ENCODE assay signal across 9 cellular contexts in genomic region chr12:117854339-117855012, GRCh38.
DNase-seq lines count a peak whose midpoint lies in the region; ATAC-seq and TF ChIP-seq lines count a peak whose summit lies in the region.
"Had no signal": no experiment of that assay in that cellular context is flagged by ENCODE, and none has a peak within 500 bp of the region (broad histone marks: within the 10 kb centered on the region; RNA-seq: fewer than 3 reads in every experiment).

No MANE protein-coding gene starts in this region.

- intact Hi-C loops in Calu3 (cut with micrococcal nuclease; ENCODE audit: unreplicated experiment) = loop anchor here (5.0 kb wide), 2 partner anchors 487 to 617 kb away; no protein-coding TSS in a partner anchor
- intact Hi-C loops in activated T-helper 2 cell treated with anti-CD3 and anti-CD28 coated beads, Interferon-gamma antibody, Interleukin-2, Interleukin-4, amounts not matched to agents 10 μg/mL and 5 μg/mL and 100 μg/mL, durations not matched to agents 14 hours and 24 hours and 36 hours (cut with micrococcal nuclease) = no loop called here

- H3K27ac ChIP-seq in HEK293 (ENCODE audit: extremely low read depth, low read depth, low read length) = no peak overlapping the region
- H3K27ac ChIP-seq: SK-N-MC had no signal

- no peaks in the 10 kb centered on the region for H3K9me3 Mint-ChIP-seq in Calu3 (ENCODE audit: low read depth, unreplicated experiment)
- H3K9me3 Mint-ChIP-seq in activated T-helper 2 cell treated with anti-CD3 and anti-CD28 coated beads, Interferon-gamma antibody, Interleukin-2, Interleukin-4, amounts not matched to agents 10 μg/mL and 5 μg/mL and 100 μg/mL, durations not matched to agents 14 hours and 24 hours and 36 hours = peaks cover 4% of the 10 kb centered on the region

- no peaks in the 10 kb centered on the region for H3K36me3 Mint-ChIP-seq in Calu3 (ENCODE audit: insufficient read depth, unreplicated experiment)
- H3K36me3 Mint-ChIP-seq in activated T-helper 2 cell treated with anti-CD3 and anti-CD28 coated beads, Interferon-gamma antibody, Interleukin-2, Interleukin-4, amounts not matched to agents 10 μg/mL and 5 μg/mL and 100 μg/mL, durations not matched to agents 14 hours and 24 hours and 36 hours (ENCODE audit: low read depth) = no peaks in the 10 kb centered on the region

- POLR2A ChIA-PET in HEK293 (lab: Yijun Ruan, JAX) = no interaction called here

- H3K36me3 ChIP-seq in HEK293 (ENCODE audit: control insufficient read depth in 2 of 2, insufficient read depth in 1 of 2, low read length in 2 of 2) = no peaks in the 10 kb centered on the region

- no peak overlapping the region for H3K4me3 ChIP-seq in HEK293 (ENCODE audit: low read depth, low read length)
- H3K4me3 ChIP-seq: SK-N-MC had no signal

- H3K9me3 ChIP-seq in HEK293 (ENCODE audit: control insufficient read depth, insufficient read depth, low read depth, low read length) = no peaks in the 10 kb centered on the region

- no peak for ATAC-seq in GM18858 (IDR thresholded peaks at IDR 0.05; ENCODE audit: unreplicated experiment)

- H3K4me1 ChIP-seq in HEK293 (ENCODE audit: control insufficient read depth, insufficient read depth, low read length) = no peaks in the 10 kb centered on the region

- H3K27me3 Mint-ChIP-seq in Calu3 (ENCODE audit: unreplicated experiment) = peaks cover 2% of the 10 kb centered on the region
- H3K27me3 Mint-ChIP-seq in activated T-helper 2 cell treated with anti-CD3 and anti-CD28 coated beads, Interferon-gamma antibody, Interleukin-2, Interleukin-4, amounts not matched to agents 10 μg/mL and 5 μg/mL and 100 μg/mL, durations not matched to agents 14 hours and 24 hours and 36 hours (ENCODE audit: low read depth) = no peaks in the 10 kb centered on the region

- CTCF ChIA-PET in Calu3 (lab: Charles Lee) = interaction anchor here (1.3 kb wide), 1 partner anchor 17 kb away, joined by 4 read pairs; no protein-coding TSS in a partner anchor
- CTCF ChIA-PET in HEK293 (lab: Yijun Ruan, JAX) = interaction anchor here (0.6 to 3.9 kb wide), 28 partner anchors 9 to 937 kb away, joined by 3 to 18 read pairs (median 3); no protein-coding TSS in a partner anchor

- TF ChIP-seq CTCF in Calu3 (IDR thresholded peaks at IDR 0.05; ENCODE audit: unreplicated experiment) (peak; percentile 89), HEK293 (tag by site-specific recombination; IDR thresholded peaks at IDR 0.05) (peak; percentile 47; the same call in 1 of the 2 replicates)

- no peak overlapping the region for H3K4me3 Mint-ChIP-seq in Calu3 (ENCODE audit: low read depth, unreplicated experiment)
- no peak overlapping the region for H3K4me3 Mint-ChIP-seq in activated T-helper 2 cell treated with anti-CD3 and anti-CD28 coated beads, Interferon-gamma antibody, Interleukin-2, Interleukin-4, amounts not matched to agents 10 μg/mL and 5 μg/mL and 100 μg/mL, durations not matched to agents 14 hours and 24 hours and 36 hours (ENCODE audit: low read depth)

- DNase-seq in Calu3 = peak; percentile 83
- peak; percentile 45 for DNase-seq in NCI-H748 treated with DMSO at 0.1 percent for 48 hours (lab: John Stamatoyannopoulos, UW)
- DNase-seq in activated T-helper 2 cell treated with anti-CD3 and anti-CD28 coated beads, Interferon-gamma antibody, Interleukin-2, Interleukin-4, amounts not matched to agents 10 μg/mL and 5 μg/mL and 100 μg/mL, durations not matched to agents 14 hours and 24 hours and 36 hours (ENCODE audit: low spot score) = peak; percentile 23
- peak; percentile 51 for DNase-seq in iris pigment epithelial cell (ENCODE audit: low read depth)
- DNase-seq in stimulated activated CD8-positive, alpha-beta memory T cell treated with anti-CD3 and anti-CD28 coated beads, Interleukin-4, amount 100 ng/mL, for 48 hours = peak; percentile 76
- DNase-seq in 8988T = no peak

- no peak overlapping the region for H3K27ac Mint-ChIP-seq in Calu3 (ENCODE audit: unreplicated experiment)
- H3K27ac Mint-ChIP-seq in activated T-helper 2 cell treated with anti-CD3 and anti-CD28 coated beads, Interferon-gamma antibody, Interleukin-2, Interleukin-4, amounts not matched to agents 10 μg/mL and 5 μg/mL and 100 μg/mL, durations not matched to agents 14 hours and 24 hours and 36 hours = no peak overlapping the region

- peaks cover 16% of the 10 kb centered on the region for H3K4me1 Mint-ChIP-seq in Calu3 (ENCODE audit: low read depth, unreplicated experiment)
- H3K4me1 Mint-ChIP-seq in activated T-helper 2 cell treated with anti-CD3 and anti-CD28 coated beads, Interferon-gamma antibody, Interleukin-2, Interleukin-4, amounts not matched to agents 10 μg/mL and 5 μg/mL and 100 μg/mL, durations not matched to agents 14 hours and 24 hours and 36 hours (ENCODE audit: low read depth) = no peaks in the 10 kb centered on the region

- BruUV-seq in Calu3 (replicated peaks; lab: Mats Ljungman, UMichigan) = no TSS peak

TF ChIP-seq in HEK293, 187 proteins besides CTCF, POLR2A, EP300 and RAD21:
- TF ChIP-seq SCRT1 (tag by site-specific recombination; IDR thresholded peaks at IDR 0.05; ENCODE audit: borderline replicate concordance) = peak; percentile 84; the same call in 1 of the 2 replicates
- TF ChIP-seq ZNF473 (tag by site-specific recombination; IDR thresholded peaks at IDR 0.05) = no peak
- no peak for TF ChIP-seq ZNF791 (tag by site-specific recombination; IDR thresholded peaks at IDR 0.05)
- TF ChIP-seq ZNF660 (tag by site-specific recombination; IDR thresholded peaks at IDR 0.05) = peak; percentile 19; the same call in 1 of the 2 replicates
- TF ChIP-seq ZNF624 (tag by site-specific recombination; IDR thresholded peaks at IDR 0.05) = no peak
- peak; percentile 96 for TF ChIP-seq ZNF2 (tag by site-specific recombination; IDR thresholded peaks at IDR 0.05)
- TF ChIP-seq BCL6B (tag by site-specific recombination; IDR thresholded peaks at IDR 0.05) = no peak
- peak; percentile 98 for TF ChIP-seq SCRT2 (tag by site-specific recombination; IDR thresholded peaks at IDR 0.05)
- TF ChIP-seq ZNF654 (tag by site-specific recombination; IDR thresholded peaks at IDR 0.05; ENCODE audit: low read depth) = peak; percentile 49
